14 cellular contexts compared by ENCODE assay signal in genomic region chr15:39511915-39512260, GRCh38.
DNase-seq lines count a peak whose midpoint lies in the region; ATAC-seq and TF ChIP-seq lines count a peak whose summit lies in the region.
"Had no signal": no experiment of that assay in that cellular context is flagged by ENCODE, and none has a peak within 500 bp of the region (broad histone marks: within the 10 kb centered on the region; RNA-seq: fewer than 3 reads in every experiment).

No MANE protein-coding gene starts in this region.

- TF ChIP-seq CTCF in AG09319 (IDR thresholded peaks at IDR 0.05; ENCODE audit: low read depth, low read length) (no peak), cardiac fibroblast (IDR thresholded peaks at IDR 0.05; ENCODE audit: low read depth, low read length) (no peak), ovary (IDR thresholded peaks at IDR 0.05) (no peak)

- no peak for TF ChIP-seq POLR2A in ovary (IDR thresholded peaks at IDR 0.05)

- no peaks in the 10 kb centered on the region for H3K9me3 ChIP-seq in ovary
- H3K9me3 ChIP-seq: thyroid gland had no signal

- no peak overlapping the region for H3K27ac ChIP-seq in ovary
- H3K27ac ChIP-seq: thyroid gland had no signal

- no peak overlapping the region for H3K4me3 ChIP-seq in cardiac fibroblast (replicated peaks in 1 of 2; ENCODE audit: low read depth in 2 of 2, low read length in 2 of 2)
- no peak overlapping the region for H3K4me3 ChIP-seq in ovary
- H3K4me3 ChIP-seq: thyroid gland had no signal

- no peaks in the 10 kb centered on the region for H3K27me3 ChIP-seq in ovary
- H3K27me3 ChIP-seq: thyroid gland had no signal

- peaks cover 4% of the 10 kb centered on the region for H3K4me1 ChIP-seq in ovary (ENCODE audit: insufficient read depth)
- H3K4me1 ChIP-seq: thyroid gland had no signal

- no peak for TF ChIP-seq EP300 in ovary (IDR thresholded peaks at IDR 0.05)

- 5 to 14% (median 6%) methylated on average over 4 of the region's 4 CpGs for WGBS in ovary, 3 donors

- peak; percentile 39 for DNase-seq in AG09319 (ENCODE audit: extremely low read depth, low read depth)
- peak; percentile 89 for DNase-seq in NCI-H1694 (lab: John Stamatoyannopoulos, UW)
- DNase-seq in cardiac fibroblast (ENCODE audit: low read depth in 2 of 2): peak; percentile 76 to 81
- DNase-seq in iris pigment epithelial cell (ENCODE audit: low read depth): peak; percentile 57
- no peak for DNase-seq in ovary
- DNase-seq in activated naive CD4-positive, alpha-beta T cell treated with anti-CD3 and anti-CD28 coated beads, Interleukin-2, amount 50 U/mL, for 16 hours: no peak
- DNase-seq: Karpas-422, naive B cell, NCI-H748 treated with DMSO at 0.1 percent for 48 hours, T-cell had no signal

- intact Hi-C loops in ovary (cut with DNase I): no loop called here

- ATAC-seq in GM21825 (IDR thresholded peaks at IDR 0.05; ENCODE audit: unreplicated experiment) (no peak), HG02884 (IDR thresholded peaks at IDR 0.05; ENCODE audit: unreplicated experiment) (no peak)
- ATAC-seq: activated naive CD4-positive, alpha-beta T cell treated with anti-CD3 and anti-CD28 coated beads, Interleukin-2, amount 50 U/mL, for 72 hours; T-cell had no signal

- no peaks in the 10 kb centered on the region for H3K36me3 ChIP-seq in ovary
- H3K36me3 ChIP-seq: thyroid gland had no signal

Comparison
In these comparisons a context has a peak if more than half of its experiments do, and no peak if none do; other contexts are left out.
1. DNase-seq: peak in AG09319 (single experiment), NCI-H1694 (single experiment), cardiac fibroblast (2 of 2) and iris pigment epithelial cell (single experiment); none in ovary (0 of 5) and activated naive CD4-positive, alpha-beta T cell treated with anti-CD3 and anti-CD28 coated beads, Interleukin-2, amount 50 U/mL, for 16 hours (single experiment).